In genomic region chr12:113019045-113019444, GRCh38 we compare ENCODE assay signal across 20 cellular contexts. TPM values are rescaled to one million over a fixed set of nuclear protein-coding genes. Genes with fewer than 3 reads are reported as not detected.
A peak's percentile ranks its signal among the peaks of the same experiment; 100 is the strongest.
DNase-seq lines count a peak whose midpoint lies in the region; ATAC-seq and TF ChIP-seq lines count a peak whose summit lies in the region.
"Had no signal": no experiment of that assay in that cellular context is flagged by ENCODE, and none has a peak within 500 bp of the region (broad histone marks: within the 10 kb centered on the region; RNA-seq: fewer than 3 reads in every experiment).

No MANE protein-coding gene starts in this region.

- no peak for ATAC-seq in GM21825 (IDR thresholded peaks at IDR 0.05; ENCODE audit: unreplicated experiment)
- ATAC-seq in HG03442 (IDR thresholded peaks at IDR 0.05; ENCODE audit: unreplicated experiment) = no peak
- ATAC-seq in left cardiac atrium = no peak
- ATAC-seq: Panc1 had no signal

- TF ChIP-seq CTCF in A673 (conservative IDR thresholded peaks at IDR 0.05; ENCODE audit: low read depth, low read length) (no peak), HFFc6 (IDR thresholded peaks at IDR 0.05) (no peak)

- H3K36me3 Mint-ChIP-seq in HFFc6 (ENCODE audit: low read depth) = no peaks in the 10 kb centered on the region
- H3K36me3 Mint-ChIP-seq: memory B cell had no signal

- H3K4me1 ChIP-seq in A673 (ENCODE audit: insufficient read depth, low read length, poor library complexity, severe bottlenecking) (peaks cover 4% of the 10 kb centered on the region), adipocyte (ENCODE audit: control insufficient read depth, insufficient read depth, low read length) (peaks cover 10% of the 10 kb centered on the region)
- H3K4me1 ChIP-seq: sigmoid colon, transverse colon had no signal

- peaks cover 23% of the 10 kb centered on the region for H3K4me1 Mint-ChIP-seq in HFFc6 (ENCODE audit: low read depth)
- H3K4me1 Mint-ChIP-seq: memory B cell had no signal

- peak overlapping the region; percentile 51 for H3K27ac Mint-ChIP-seq in HFFc6
- H3K27ac Mint-ChIP-seq: memory B cell had no signal

- CTCF ChIA-PET in A673 (lab: Charles Lee) = no interaction called here

- intact Hi-C loops in A673 (cut with micrococcal nuclease; ENCODE audit: unreplicated experiment) = no loop called here
- intact Hi-C loops in left cardiac atrium (cut with DNase I) = no loop called here

- POLR2A ChIA-PET in A673 (lab: Charles Lee; ENCODE audit: low non-redundant PET) = interaction anchor here (0.7 kb wide), 1 partner anchor 1729 kb away, joined by 5 read pairs; no protein-coding TSS in a partner anchor

- peak; percentile 43 for DNase-seq in A673 (ENCODE audit: low spot score)
- DNase-seq in HFFc6 = no peak
- DNase-seq in adipocyte (ENCODE audit: low read depth) = peak; percentile 33
- peak; percentile 5 for DNase-seq in kidney glomerular epithelial cell (lab: John Stamatoyannopoulos, UW)
- DNase-seq in ecto neural progenitor cell (ENCODE audit: low spot score) = no peak
- DNase-seq in left cardiac atrium = no peak
- DNase-seq: activated CD4-positive, CD25-positive, alpha-beta regulatory T cell; activated effector memory CD4-positive, alpha-beta T cell treated with anti-CD3 and anti-CD28 coated beads, Interleukin-2, amount 50 U/mL, for 16 hours; AML-193; DMS53; H7; NCI-H1436; NCI-H69; sigmoid colon; stimulated activated CD4-positive, alpha-beta T cell treated with anti-CD3 and anti-CD28 coated beads, Interleukin-4, amount 100 ng/mL, for 1 hour; transverse colon had no signal

- H3K27me3 ChIP-seq in A673 (replicated peaks; ENCODE audit: insufficient read depth, low read depth, low read length, poor library complexity) = no peaks in the 10 kb centered on the region
- H3K27me3 ChIP-seq in adipocyte (replicated peaks; ENCODE audit: control insufficient read depth, insufficient read depth, low read length) = peaks cover 13% of the 10 kb centered on the region
- H3K27me3 ChIP-seq: transverse colon had no signal

- no peaks in the 10 kb centered on the region for H3K9me3 ChIP-seq in A673 (ENCODE audit: low read depth, low read length, poor library complexity, severe bottlenecking)
- H3K9me3 ChIP-seq in adipocyte (ENCODE audit: control insufficient read depth, low read length) = no peaks in the 10 kb centered on the region
- H3K9me3 ChIP-seq: sigmoid colon, transverse colon had no signal

- H3K27me3 Mint-ChIP-seq in HFFc6 (ENCODE audit: insufficient read depth) = peaks cover 10% of the 10 kb centered on the region

- H3K9me3 Mint-ChIP-seq in HFFc6 = no peaks in the 10 kb centered on the region
- H3K9me3 Mint-ChIP-seq: memory B cell had no signal

- peak overlapping the region; percentile 59 for H3K4me3 Mint-ChIP-seq in HFFc6
- H3K4me3 Mint-ChIP-seq: memory B cell had no signal

- H3K4me3 ChIP-seq in A673 (ENCODE audit: low read depth, low read length, poor library complexity, severe bottlenecking) (no peak overlapping the region), adipocyte (ENCODE audit: low read length) (no peak overlapping the region)
- H3K4me3 ChIP-seq: sigmoid colon, transverse colon had no signal

- BruUV-seq in A673 (replicated peaks; lab: Mats Ljungman, UMichigan) = no TSS peak

- no peak overlapping the region for H3K9ac ChIP-seq in adipocyte (ENCODE audit: low read length)

- H3K36me3 ChIP-seq in A673 (ENCODE audit: insufficient read depth, low read length, poor library complexity, severe bottlenecking) (no peaks in the 10 kb centered on the region), adipocyte (ENCODE audit: control insufficient read depth, insufficient read depth, low read length, severe bottlenecking) (no peaks in the 10 kb centered on the region)
- H3K36me3 ChIP-seq: sigmoid colon, transverse colon had no signal

- no peak overlapping the region for H3K27ac ChIP-seq in A673 (ENCODE audit: low read depth, low read length, poor library complexity, severe bottlenecking)
- H3K27ac ChIP-seq: sigmoid colon, transverse colon had no signal

RNA-seq across cellular contexts. Expression of gene DTX1, which starts 37.5 kb away (rescaled TPM):
- total RNA-seq in A673 (2021) = 5.5 and 6.1 TPM in 2 replicates
- total RNA-seq in HFFc6 (2021; fragmentation: NEBNext Ultra II Directional; extraction: Animal tissue kit (Norgen Biotek cat#: 25700)) = not detected
- total RNA-seq in left cardiac atrium = 1 to 10 TPM; 6.3 to 9.8 TPM

RNA-seq across cellular contexts. Expression of gene OAS2, which starts 40.7 kb away (rescaled TPM):
- total RNA-seq in A673 (2021) (not detected in 2 replicates), left cardiac atrium (10 to 100 TPM in 1 of 2 donors, 1 to 10 TPM in 1; 6.5 to 18.4 TPM)
- total RNA-seq in HFFc6 (2021; fragmentation: NEBNext Ultra II Directional; extraction: Animal tissue kit (Norgen Biotek cat#: 25700)) = under 1 TPM; 0.28 to 0.63 (median 0.47) TPM
- total RNA-seq: H7 had no signal

Comparison
In these comparisons a context has a peak if more than half of its experiments do, and no peak if none do; other contexts are left out.
1. DNase-seq: peak in A673 (single experiment), adipocyte (single experiment) and kidney glomerular epithelial cell (single experiment); none in HFFc6 (single experiment), ecto neural progenitor cell (single experiment) and left cardiac atrium (single experiment).